ENCODE assay signal across 17 cellular contexts in the genomic region with DNA sequence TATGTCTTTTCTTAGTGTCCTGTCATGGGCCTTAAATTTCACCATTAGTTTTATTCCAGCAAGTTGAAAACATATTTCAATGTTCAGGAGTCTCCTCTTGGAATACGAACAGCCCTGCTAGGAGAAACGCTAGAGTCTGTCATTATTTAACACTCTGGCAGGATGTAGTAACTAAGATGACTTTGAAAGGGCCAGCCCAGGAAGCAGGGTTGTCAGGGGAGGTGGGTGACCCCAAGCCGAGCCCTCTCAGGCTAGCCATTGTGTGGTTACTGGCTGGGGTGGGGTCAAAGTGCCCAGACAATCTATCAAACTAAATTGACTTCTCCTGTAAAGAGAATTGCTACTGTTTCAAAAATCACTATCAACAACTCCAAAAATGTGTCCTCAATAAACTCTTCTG.
DNase-seq lines count a peak whose midpoint lies in the region; ATAC-seq and TF ChIP-seq lines count a peak whose summit lies in the region.
"Had no signal": no experiment of that assay in that cellular context is flagged by ENCODE, and none has a peak within 500 bp of the region (broad histone marks: within the 10 kb centered on the region; RNA-seq: fewer than 3 reads in every experiment).

No MANE protein-coding gene starts in this region.

- peaks cover 4% of the 10 kb centered on the region for H3K9me3 Mint-ChIP-seq in activated CD8-positive, alpha-beta memory T cell treated with anti-CD3 and anti-CD28 coated beads, Interleukin-2, amount 10 ng/mL, durations not matched to agents 7 days and 5 days (ENCODE audit: low read depth)
- no peaks in the 10 kb centered on the region for H3K9me3 Mint-ChIP-seq in activated naive CD8-positive, alpha-beta T cell treated with anti-CD3 and anti-CD28 coated beads, Interleukin-2, amount 50 U/mL, for 24 hours

- peak overlapping the region; percentile 98 for H3K27ac Mint-ChIP-seq in activated CD8-positive, alpha-beta memory T cell treated with anti-CD3 and anti-CD28 coated beads, Interleukin-2, amount 10 ng/mL, durations not matched to agents 7 days and 5 days
- peak overlapping the region; percentile 88 for H3K27ac Mint-ChIP-seq in activated naive CD8-positive, alpha-beta T cell treated with anti-CD3 and anti-CD28 coated beads, Interleukin-2, amount 50 U/mL, for 24 hours
- H3K27ac Mint-ChIP-seq: HFFc6 had no signal

- in situ Hi-C loops in KBM-7 (cut with MboI; ENCODE audit: low pct_unique_long_range_greater_than_20kb, low sequenced_read_pairs), result no loop called here

- ATAC-seq in activated CD8-positive, alpha-beta memory T cell treated with anti-CD3 and anti-CD28 coated beads, Interleukin-2, amount 10 ng/mL, durations not matched to agents 7 days and 5 days, result peak; percentile 20
- ATAC-seq in HG02885 (IDR thresholded peaks at IDR 0.05; ENCODE audit: poor library complexity, unreplicated experiment) (peak; percentile 19), psoas muscle (no peak)
- ATAC-seq in activated naive CD8-positive, alpha-beta T cell treated with anti-CD3 and anti-CD28 coated beads, Interleukin-2, amount 50 U/mL, for 24 hours, result no peak
- ATAC-seq: A549, sciatic nerve had no signal

- peaks cover 33% of the 10 kb centered on the region for H3K36me3 Mint-ChIP-seq in activated CD8-positive, alpha-beta memory T cell treated with anti-CD3 and anti-CD28 coated beads, Interleukin-2, amount 10 ng/mL, durations not matched to agents 7 days and 5 days
- H3K36me3 Mint-ChIP-seq in activated naive CD8-positive, alpha-beta T cell treated with anti-CD3 and anti-CD28 coated beads, Interleukin-2, amount 50 U/mL, for 24 hours (ENCODE audit: low read depth), result peaks cover 8% of the 10 kb centered on the region

- WGBS in psoas muscle, 3 donors, result 51 to 63% (median 55%) methylated on average over 3 of the region's 3 CpGs

- H3K9me3 ChIP-seq in psoas muscle, result no peaks in the 10 kb centered on the region
- H3K9me3 ChIP-seq: A549, stomach had no signal

- H3K27me3 Mint-ChIP-seq in activated CD8-positive, alpha-beta memory T cell treated with anti-CD3 and anti-CD28 coated beads, Interleukin-2, amount 10 ng/mL, durations not matched to agents 7 days and 5 days, result no peaks in the 10 kb centered on the region
- H3K27me3 Mint-ChIP-seq in activated naive CD8-positive, alpha-beta T cell treated with anti-CD3 and anti-CD28 coated beads, Interleukin-2, amount 50 U/mL, for 24 hours, result no peaks in the 10 kb centered on the region
- H3K27me3 Mint-ChIP-seq: naive B cell had no signal

- peaks cover 19% of the 10 kb centered on the region for H3K4me1 ChIP-seq in psoas muscle
- H3K4me1 ChIP-seq: A549 had no signal

- H3K36me3 ChIP-seq in psoas muscle (ENCODE audit: insufficient read depth in 1 of 2, low read depth in 1 of 2), result no peaks in the 10 kb centered on the region
- H3K36me3 ChIP-seq: stomach had no signal

- intact Hi-C loops in psoas muscle (cut with DNase I), result no loop called here

- no peak overlapping the region for H3K4me3 ChIP-seq in psoas muscle
- H3K4me3 ChIP-seq: A549, stomach had no signal

- peak overlapping the region; percentile 2 for H3K4me3 Mint-ChIP-seq in activated CD8-positive, alpha-beta memory T cell treated with anti-CD3 and anti-CD28 coated beads, Interleukin-2, amount 10 ng/mL, durations not matched to agents 7 days and 5 days
- H3K4me3 Mint-ChIP-seq in activated naive CD8-positive, alpha-beta T cell treated with anti-CD3 and anti-CD28 coated beads, Interleukin-2, amount 50 U/mL, for 24 hours, result no peak overlapping the region
- H3K4me3 Mint-ChIP-seq: HFFc6 had no signal

- peak overlapping the region; percentile 63 for H3K27ac ChIP-seq in psoas muscle
- H3K27ac ChIP-seq: A549, RWPE1 had no signal

- CTCF ChIA-PET in activated CD8-positive, alpha-beta memory T cell treated with anti-CD3 and anti-CD28 coated beads, Interleukin-2, amount 10 ng/mL, durations not matched to agents 7 days and 5 days (lab: Charles Lee), result interaction anchor here (0.6 to 2.0 kb wide), 8 partner anchors 8 to 42 kb away, joined by 3 to 7 read pairs (median 3); no protein-coding TSS in a partner anchor

- H3K4me1 Mint-ChIP-seq in activated CD8-positive, alpha-beta memory T cell treated with anti-CD3 and anti-CD28 coated beads, Interleukin-2, amount 10 ng/mL, durations not matched to agents 7 days and 5 days, result peaks cover 93% of the 10 kb centered on the region
- peaks cover 80% of the 10 kb centered on the region for H3K4me1 Mint-ChIP-seq in activated naive CD8-positive, alpha-beta T cell treated with anti-CD3 and anti-CD28 coated beads, Interleukin-2, amount 50 U/mL, for 24 hours

- no peak for TF ChIP-seq CTCF in psoas muscle (IDR thresholded peaks at IDR 0.05)

- DNase-seq in activated CD8-positive, alpha-beta memory T cell treated with anti-CD3 and anti-CD28 coated beads, Interleukin-2, amount 10 ng/mL, durations not matched to agents 7 days and 5 days, result peak; percentile 77
- DNase-seq in activated CD8-positive, alpha-beta memory T cell treated with anti-CD3 and anti-CD28 coated beads, Interleukin-2, amount 50 U/mL, for 48 hours, result no peak
- no peak for DNase-seq in activated naive CD8-positive, alpha-beta T cell treated with anti-CD3 and anti-CD28 coated beads, Interleukin-2, amount 50 U/mL, for 24 hours
- DNase-seq in psoas muscle (no peak), KBM-7 (no peak), NOMO-1 (lab: John Stamatoyannopoulos, UW; ENCODE audit: unreplicated experiment in 2 of 2) (no peak), AG08396 (ENCODE audit: low spot score) (no peak)
- DNase-seq: glutamatergic neuron, HFFc6, naive B cell, NCI-H2081, NCI-H82, stomach had no signal

- no peaks in the 10 kb centered on the region for H3K27me3 ChIP-seq in psoas muscle (ENCODE audit: insufficient read depth in 3 of 3, low read length in 2 of 3)
- H3K27me3 ChIP-seq: stomach had no signal

Comparison
In these comparisons a context has a peak if more than half of its experiments do, and no peak if none do; other contexts are left out.
1. ATAC-seq: peak in activated CD8-positive, alpha-beta memory T cell treated with anti-CD3 and anti-CD28 coated beads, Interleukin-2, amount 10 ng/mL, durations not matched to agents 7 days and 5 days (single experiment) and HG02885 (single experiment); none in activated naive CD8-positive, alpha-beta T cell treated with anti-CD3 and anti-CD28 coated beads, Interleukin-2, amount 50 U/mL, for 24 hours (single experiment) and psoas muscle (0 of 4).